Comparison of ENCODE assay signal across 14 cellular contexts in genomic region chr3:112365636-112366035, GRCh38. TPM values are rescaled to one million over a fixed set of nuclear protein-coding genes. Genes with fewer than 3 reads are reported as not detected.
DNase-seq lines count a peak whose midpoint lies in the region; ATAC-seq, FAIRE-seq and TF ChIP-seq lines count a peak whose summit lies in the region.
"Had no signal": no experiment of that assay in that cellular context is flagged by ENCODE, and none has a peak within 500 bp of the region (broad histone marks: within the 10 kb centered on the region; RNA-seq: fewer than 3 reads in every experiment).

No MANE protein-coding gene starts in this region.

- CTCF ChIA-PET in GM12878 (lab: Yijun Ruan, JAX) = interaction anchor here (1.5 to 2.3 kb wide), 3 partner anchors 11 to 57 kb away, joined by 3 to 10 read pairs (median 5); no protein-coding TSS in a partner anchor
- CTCF ChIA-PET in activated CD8-positive, alpha-beta T cell treated with anti-CD3 and anti-CD28 coated beads, Interleukin-2, amount 10 ng/mL, durations not matched to agents 7 days and 5 days (lab: Charles Lee) = interaction anchor here (0.8 kb wide), 1 partner anchor 32 kb away, joined by 3 read pairs; the partner anchor contains the start of gene CD200

- no TSS peak for BruUV-seq in GM12878 (replicated peaks; lab: Mats Ljungman, UMichigan)

- H3K27ac Mint-ChIP-seq in memory B cell = peak overlapping the region; percentile 51
- H3K27ac Mint-ChIP-seq in activated CD8-positive, alpha-beta T cell treated with anti-CD3 and anti-CD28 coated beads, Interleukin-2, amount 10 ng/mL, durations not matched to agents 7 days and 5 days = no peak overlapping the region
- H3K27ac Mint-ChIP-seq in natural killer cell treated with Interleukin-12 subunit alpha and Interleukin-12 subunit beta and Interleukin-15 and Interleukin-18, amount 100 ng/mL, for 72 hours = peak overlapping the region in 1 of 2 donors; percentile 5

- H3K79me2 ChIP-seq in GM12878 (ENCODE audit: control insufficient read depth, insufficient read depth, low read length) = no peaks in the 10 kb centered on the region

- no peak overlapping the region for H3K9ac ChIP-seq in GM12878 (ENCODE audit: control insufficient read depth, insufficient read depth, low read length)

- ATAC-seq in Right ventricle myocardium inferior (no peak), GM12878 (peak; percentile 5; the same call in 1 of the 3 replicates), memory B cell (ENCODE audit: low read depth) (no peak)
- ATAC-seq in activated CD8-positive, alpha-beta T cell treated with anti-CD3 and anti-CD28 coated beads, Interleukin-2, amount 10 ng/mL, durations not matched to agents 7 days and 5 days = no peak
- ATAC-seq in natural killer cell treated with Interleukin-12 subunit alpha and Interleukin-12 subunit beta and Interleukin-15 and Interleukin-18, amount 100 ng/mL, for 72 hours = no peak

- no peak for FAIRE-seq in GM12878 (lab: Jason Lieb, UNC)
- FAIRE-seq: TTC549 had no signal

- no peaks in the 10 kb centered on the region for H4K20me1 ChIP-seq in GM12878 (ENCODE audit: control insufficient read depth, insufficient read depth)

- peaks cover 10% of the 10 kb centered on the region for H3K36me3 Mint-ChIP-seq in memory B cell
- no peaks in the 10 kb centered on the region for H3K36me3 Mint-ChIP-seq in activated CD8-positive, alpha-beta T cell treated with anti-CD3 and anti-CD28 coated beads, Interleukin-2, amount 10 ng/mL, durations not matched to agents 7 days and 5 days (ENCODE audit: low read depth)
- H3K36me3 Mint-ChIP-seq in natural killer cell treated with Interleukin-12 subunit alpha and Interleukin-12 subunit beta and Interleukin-15 and Interleukin-18, amount 100 ng/mL, for 72 hours = no peaks in the 10 kb centered on the region

- DNase-seq in left ventricle myocardium inferior (no peak), Right ventricle myocardium inferior (ENCODE audit: missing footprints) (no peak), GM12878 (ENCODE audit: low read depth, low spot score) (no peak), memory B cell (ENCODE audit: low spot score in 2 of 2) (no peak), Kasumi-1 (lab: John Stamatoyannopoulos, UW) (no peak), adrenal gland (no peak)
- DNase-seq in activated CD8-positive, alpha-beta T cell treated with anti-CD3 and anti-CD28 coated beads, Interleukin-2, amount 10 ng/mL, durations not matched to agents 7 days and 5 days = no peak
- DNase-seq in natural killer cell treated with Interleukin-12 subunit alpha and Interleukin-12 subunit beta and Interleukin-15 and Interleukin-18, amount 100 ng/mL, for 72 hours (ENCODE audit: low spot score) = no peak
- DNase-seq: amygdala; DMS 273 treated with DMSO at 0.1 percent for 48 hours; NK-92 treated with Interleukin-12 subunit alpha and Interleukin-12 subunit beta, amount 100 ng/mL, for 24 hours; SHP77 treated with DMSO at 0.1 percent for 48 hours; testis had no signal

- no peak for TF ChIP-seq RAD21 in GM12878 (IDR thresholded peaks at IDR 0.05; ENCODE audit: insufficient read depth, low read depth, low read length)

- WGBS in GM12878 (ENCODE audit: insufficient coverage, insufficient replicate concordance, low lambda C conversion rate, missing lambda C conversion rate) = 37% methylated on average over 3 of the region's 3 CpGs
- 68 to 83% (median 79%) methylated on average over 3 of the region's 3 CpGs for WGBS in adrenal gland, 4 donors

- H3K4me1 ChIP-seq in left ventricle myocardium inferior (peaks cover 25% of the 10 kb centered on the region), GM12878 (ENCODE audit: control insufficient read depth, insufficient read depth, low read length) (peaks cover 29% of the 10 kb centered on the region), adrenal gland (replicated peaks in 1 of 2) (no peaks in the 10 kb centered on the region)
- H3K4me1 ChIP-seq: testis had no signal

- no peak overlapping the region for H2AFZ ChIP-seq in GM12878 (ENCODE audit: control insufficient read depth, low read depth, low read length)

- H3K27ac ChIP-seq in left ventricle myocardium inferior (replicated peaks) (peak overlapping the region; percentile 82), GM12878 (ENCODE audit: control insufficient read depth, insufficient read depth) (peak overlapping the region; percentile 15; the same call in 1 of the 2 replicates), adrenal gland (no peak overlapping the region)
- H3K27ac ChIP-seq: testis had no signal

- H3K36me3 ChIP-seq in left ventricle myocardium inferior = no peaks in the 10 kb centered on the region
- peaks cover 0 to 13% of the 10 kb centered on the region in 2 experiments; a peak in 2 of 4 replicates for H3K36me3 ChIP-seq in GM12878 (ENCODE audit: control insufficient read depth in 2 of 2, insufficient read depth in 2 of 2, low read length in 1 of 2)
- no peaks in the 10 kb centered on the region for H3K36me3 ChIP-seq in adrenal gland (replicated peaks in 1 of 2)

- in situ Hi-C loops in GM12878 (cut with MboI) = no loop called here

- H3K4me3 ChIP-seq in left ventricle myocardium inferior (no peak overlapping the region), GM12878 (no peak overlapping the region), adrenal gland (no peak overlapping the region)
- H3K4me3 ChIP-seq: testis had no signal

- SMC1A ChIA-PET in GM12878 (lab: Charles Lee; ENCODE audit: uncharacterized antibody, unreplicated experiment) = interaction anchor here (1.0 to 6.7 kb wide), 9 partner anchors 9 to 90 kb away, joined by 3 to 99 read pairs (median 9); partner anchors contain the start of gene CD200

- H3K27me3 ChIP-seq in left ventricle myocardium inferior (ENCODE audit: low read depth) (no peaks in the 10 kb centered on the region), GM12878 (replicated peaks in 1 of 2; ENCODE audit: control insufficient read depth in 2 of 2, insufficient read depth in 2 of 2, low read length in 1 of 2) (no peaks in the 10 kb centered on the region), adrenal gland (no peaks in the 10 kb centered on the region)
- H3K27me3 ChIP-seq: testis had no signal

- TF ChIP-seq POLR2A in GM12878 (IDR thresholded peaks at IDR 0.05; ENCODE audit: low read depth, low read length) (no peak), adrenal gland (IDR thresholded peaks at IDR 0.05) (no peak)

- TF ChIP-seq CTCF in left ventricle myocardium inferior (IDR thresholded peaks at IDR 0.05; ENCODE audit: borderline replicate concordance) (no peak), GM12878 (IDR thresholded peaks at IDR 0.05 in 2 of 3, conservative IDR thresholded peaks at IDR 0.05 in 1 of 3; ENCODE audit: control insufficient read depth in 2 of 3, extremely low read depth in 1 of 3, insufficient read depth in 1 of 3, low read depth in 3 of 3, low read length in 3 of 3) (no peak), adrenal gland (IDR thresholded peaks at IDR 0.05) (no peak)

- H3K9me3 ChIP-seq in left ventricle myocardium inferior (replicated peaks) = no peaks in the 10 kb centered on the region
- no peaks in the 10 kb centered on the region for H3K9me3 ChIP-seq in GM12878 (replicated peaks; ENCODE audit: control insufficient read depth, insufficient read depth, low read length)
- H3K9me3 ChIP-seq in adrenal gland (replicated peaks in 1 of 3) = no peaks in the 10 kb centered on the region
- H3K9me3 ChIP-seq: testis had no signal

- POLR2A ChIA-PET in GM12878 (lab: Charles Lee) = interaction anchor here (1.0 to 4.2 kb wide), 5 partner anchors 9 to 68 kb away, joined by 3 to 29 read pairs (median 6); partner anchors contain the start of gene CD200
- POLR2A ChIA-PET in activated CD8-positive, alpha-beta T cell treated with anti-CD3 and anti-CD28 coated beads, Interleukin-2, amount 10 ng/mL, durations not matched to agents 7 days and 5 days (lab: Charles Lee) = no interaction called here

- TF ChIP-seq EP300 in GM12878 (IDR thresholded peaks at IDR 0.05; ENCODE audit: borderline replicate concordance in 1 of 2, control insufficient read depth in 1 of 2, low read depth in 2 of 2, low read length in 2 of 2) = no peak

- no peaks in the 10 kb centered on the region for H3K9me3 Mint-ChIP-seq in memory B cell
- H3K9me3 Mint-ChIP-seq in activated CD8-positive, alpha-beta T cell treated with anti-CD3 and anti-CD28 coated beads, Interleukin-2, amount 10 ng/mL, durations not matched to agents 7 days and 5 days (ENCODE audit: insufficient read depth) = no peaks in the 10 kb centered on the region
- no peaks in the 10 kb centered on the region for H3K9me3 Mint-ChIP-seq in natural killer cell treated with Interleukin-12 subunit alpha and Interleukin-12 subunit beta and Interleukin-15 and Interleukin-18, amount 100 ng/mL, for 72 hours

- H3K4me1 Mint-ChIP-seq in memory B cell = peaks cover 19% of the 10 kb centered on the region
- H3K4me1 Mint-ChIP-seq in activated CD8-positive, alpha-beta T cell treated with anti-CD3 and anti-CD28 coated beads, Interleukin-2, amount 10 ng/mL, durations not matched to agents 7 days and 5 days (ENCODE audit: low read depth) = peaks cover 19% of the 10 kb centered on the region
- H3K4me1 Mint-ChIP-seq in natural killer cell treated with Interleukin-12 subunit alpha and Interleukin-12 subunit beta and Interleukin-15 and Interleukin-18, amount 100 ng/mL, for 72 hours (ENCODE audit: low read depth in 2 of 2) = no peaks in the 10 kb centered on the region

- H3K4me3 Mint-ChIP-seq in memory B cell = peak overlapping the region; percentile 27
- no peak overlapping the region for H3K4me3 Mint-ChIP-seq in activated CD8-positive, alpha-beta T cell treated with anti-CD3 and anti-CD28 coated beads, Interleukin-2, amount 10 ng/mL, durations not matched to agents 7 days and 5 days
- no peak overlapping the region for H3K4me3 Mint-ChIP-seq in natural killer cell treated with Interleukin-12 subunit alpha and Interleukin-12 subunit beta and Interleukin-15 and Interleukin-18, amount 100 ng/mL, for 72 hours

- intact Hi-C loops in left ventricle myocardium inferior (cut with micrococcal nuclease) = no loop called here
- intact Hi-C loops in Right ventricle myocardium inferior (cut with DNase I) = no loop called here
- intact Hi-C loops in GM12878 (cut with micrococcal nuclease; ENCODE audit: unreplicated experiment) = loop anchor here (2.0 kb wide), 1 partner anchor 41 kb away; no protein-coding TSS in a partner anchor
- intact Hi-C loops in adrenal gland (cut with DNase I) = no loop called here

- H3K27me3 Mint-ChIP-seq in memory B cell = no peaks in the 10 kb centered on the region
- no peaks in the 10 kb centered on the region for H3K27me3 Mint-ChIP-seq in activated CD8-positive, alpha-beta T cell treated with anti-CD3 and anti-CD28 coated beads, Interleukin-2, amount 10 ng/mL, durations not matched to agents 7 days and 5 days (ENCODE audit: low read depth)
- H3K27me3 Mint-ChIP-seq in natural killer cell treated with Interleukin-12 subunit alpha and Interleukin-12 subunit beta and Interleukin-15 and Interleukin-18, amount 100 ng/mL, for 72 hours = peaks cover 0 to 6% of the 10 kb centered on the region in 2 donors

- RAD21 ChIA-PET in GM12878 (lab: Charles Lee; ENCODE audit: unreplicated experiment) = interaction anchor here (0.9 to 4.9 kb wide), 9 partner anchors 15 to 254 kb away, joined by 3 to 43 read pairs (median 12); partner anchors contain the start of gene CD200

- H3K4me2 ChIP-seq in GM12878 (ENCODE audit: control insufficient read depth, insufficient read depth) = no peak overlapping the region

RNA-seq across cellular contexts. Expression of gene CD200, which starts 32.7 kb away (rescaled TPM):
- total RNA-seq in left ventricle myocardium inferior (1.1 TPM), Right ventricle myocardium inferior (0.92 TPM), GM12878 (2014; rRNA removed) (21.2 and 24.3 TPM in 2 replicates), GM12878 (2014; rRNA removed; fragmentation: Illumina TruSeq; extraction: Trizol) (28.0 and 29.5 TPM in 2 replicates), GM12878 (2021) (27.8 and 29.2 TPM in 2 replicates), adrenal gland (10 to 100 TPM in 1 of 8 donors, 1 to 10 TPM in 6, not detected in 1; 1.3 to 11.3 (median 3.2) TPM)
- total RNA-seq in GM12878 (2013; cell fraction: nucleolus; rRNA removed) = 63.1 and 64.4 TPM in 2 replicates
- polyA plus RNA-seq in GM12878 (2011; ENCODE audit: low read depth) = 9.9 TPM
- polyA plus RNA-seq in GM12878 (2011; rRNA removed) (84.3 and 97.3 TPM in 2 replicates), GM12878 (2014; fragmentation: Illumina TruSeq; extraction: Trizol) (51.2 and 65.2 TPM in 2 replicates), GM12878 (2014; fragmentation: Nextera tagmentation; extraction: Ambion mirVana) (10 to 100 TPM; 39.8 to 44.0 TPM), GM12878 (2014; rRNA removed) (25.1 and 31.8 TPM in 2 replicates), GM12878 (2016; fragmentation: Nextera tagmentation; extraction: Ambion mirVana) (10 to 100 TPM; 31.0 to 34.5 TPM), adrenal gland (10 to 100 TPM in 1 of 3 donors, 1 to 10 TPM in 2; 3.3 to 20.7 (median 5.1) TPM)
- polyA plus RNA-seq in GM12878 (2011; cell fraction: cytosol; rRNA removed) = 56.1 and 67.4 TPM in 2 replicates
- polyA plus RNA-seq in GM12878 (2011; cell fraction: nucleus; rRNA removed) = 48.3 and 66.3 TPM in 2 replicates
- polyA plus RNA-seq in GM12878 (2012) = 13.9 and 25.9 TPM in 2 replicates
- 60.8 and 70.1 TPM in 2 replicates for polyA minus RNA-seq in GM12878 (2011; rRNA and poly(A)+ RNA removed)
- 17.0 and 17.4 TPM in 2 replicates for polyA minus RNA-seq in GM12878 (2011; cell fraction: cytosol; rRNA and poly(A)+ RNA removed)
- 26.0 and 37.7 TPM in 2 replicates for polyA minus RNA-seq in GM12878 (2011; cell fraction: nucleus; rRNA and poly(A)+ RNA removed)
- total RNA-seq in activated CD8-positive, alpha-beta T cell treated with anti-CD3 and anti-CD28 coated beads, Interleukin-2, amount 10 ng/mL, durations not matched to agents 7 days and 5 days = 1 to 10 TPM in 1 of 2 experiments, under 1 TPM in 1; 0.86 to 1.4 TPM
- under 1 TPM; 0.17 to 0.36 TPM for total RNA-seq in natural killer cell treated with Interleukin-12 subunit alpha and Interleukin-12 subunit beta and Interleukin-15 and Interleukin-18, amount 100 ng/mL, for 72 hours

Comparison
In these comparisons a context has a peak if more than half of its experiments do, and no peak if none do; other contexts are left out.
1. H3K27ac ChIP-seq: peak in left ventricle myocardium inferior (single experiment) and GM12878 (single experiment); none in adrenal gland (0 of 5).